In genomic region chr14:68394113-68394718, GRCh38 we compare ENCODE assay signal across 1 cellular context.
TF ChIP-seq lines count a peak whose summit lies in the region.

No MANE protein-coding gene starts in this region.

TF ChIP-seq in IMR-90, 13 proteins besides CTCF, POLR2A, EP300 and RAD21:
- TF ChIP-seq MAFK (IDR thresholded peaks at IDR 0.05; ENCODE audit: low read depth, low read length): no peak
- TF ChIP-seq MXI1 (IDR thresholded peaks at IDR 0.05; ENCODE audit: borderline replicate concordance, low read depth, low read length): no peak
- TF ChIP-seq RFX5 (IDR thresholded peaks at IDR 0.05; ENCODE audit: low read depth, low read length): no peak
- TF ChIP-seq CHD1 (IDR thresholded peaks at IDR 0.05; ENCODE audit: low read depth, low read length): no peak
- TF ChIP-seq CEBPB (IDR thresholded peaks at IDR 0.05; ENCODE audit: low read depth, low read length): no peak
- no peak for TF ChIP-seq NFE2L2 (IDR thresholded peaks at IDR 0.05; ENCODE audit: low read depth, low read length)
- TF ChIP-seq FOS (IDR thresholded peaks at IDR 0.05; ENCODE audit: low read depth, low read length): no peak
- no peak for TF ChIP-seq ELK1 (IDR thresholded peaks at IDR 0.05; ENCODE audit: borderline replicate concordance, low read depth, low read length)
